Comparison of ENCODE assay signal across 29 cellular contexts in the genomic region with DNA sequence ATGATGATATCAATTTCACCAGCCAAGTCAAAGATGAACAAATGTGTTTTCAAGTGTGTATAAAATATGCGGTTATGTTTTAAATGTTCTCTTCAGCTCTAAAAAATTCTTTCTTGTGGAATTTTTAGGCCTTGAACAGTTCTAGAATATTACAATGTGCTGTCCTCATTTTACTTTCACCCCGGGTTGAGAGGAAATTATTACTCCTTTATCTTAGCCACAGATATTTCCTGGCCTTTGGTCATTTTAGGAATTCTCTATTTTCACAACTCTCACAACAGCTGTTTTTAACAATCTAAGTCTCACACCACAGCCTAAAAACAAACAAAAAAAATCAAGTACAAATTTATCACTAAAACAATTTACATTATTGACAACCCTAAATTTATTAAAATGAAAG.
A peak's percentile ranks its signal among the peaks of the same experiment; 100 is the strongest.
DNase-seq lines count a peak whose midpoint lies in the region; ATAC-seq and TF ChIP-seq lines count a peak whose summit lies in the region.
"Had no signal": no experiment of that assay in that cellular context is flagged by ENCODE, and none has a peak within 500 bp of the region (broad histone marks: within the 10 kb centered on the region; RNA-seq: fewer than 3 reads in every experiment).

No MANE protein-coding gene starts in this region.

- peak overlapping the region; percentile 3; the same call in 1 of the 2 replicates for H2AFZ ChIP-seq in GM23248

- in situ Hi-C loops in GM23248 (cut with MboI) = no loop called here

- no peaks in the 10 kb centered on the region for H4K20me1 ChIP-seq in GM23248 (ENCODE audit: insufficient read depth)

- TF ChIP-seq CTCF in AG10803 (conservative IDR thresholded peaks at IDR 0.05; ENCODE audit: low read length) (no peak), cardiac fibroblast (IDR thresholded peaks at IDR 0.05; ENCODE audit: low read depth, low read length) (no peak), natural killer cell (IDR thresholded peaks at IDR 0.05) (no peak)

- no peaks in the 10 kb centered on the region for H3K9me3 ChIP-seq in GM23248 (ENCODE audit: low read depth)
- H3K9me3 ChIP-seq: ascending aorta, esophagus muscularis mucosa, prostate gland, suprapubic skin had no signal

- peaks cover 10% of the 10 kb centered on the region; the same call in 1 of the 2 replicates for H3K4me1 ChIP-seq in GM23248 (ENCODE audit: insufficient read depth)
- H3K4me1 ChIP-seq: ascending aorta, esophagus muscularis mucosa, prostate gland, suprapubic skin had no signal

- H3K4me3 Mint-ChIP-seq in natural killer cell = no peak overlapping the region
- H3K4me3 Mint-ChIP-seq: activated naive CD4-positive, alpha-beta T cell treated with anti-CD3 and anti-CD28 coated beads, Interleukin-2, amount 50 U/mL, for 24 hours; activated T-helper 1 cell treated with anti-CD3 and anti-CD28 coated beads, Interleukin-12 subunit alpha, Interleukin-12 subunit beta, Interleukin-2, Interleukin-4 antibody, amounts not matched to agents 30 ng/mL and 10 ng/mL and 1 ng/mL, durations not matched to agents 14 hours and 24 hours and 36 hours; CD8-positive, alpha-beta memory T cell; effector memory CD8-positive, alpha-beta T cell; HFFc6; neural crest cell; stimulated activated effector memory CD8-positive, alpha-beta T cell treated with anti-CD3 and anti-CD28 coated beads, Interleukin-12 subunit alpha, Interleukin-12 subunit beta, amount 100 ng/mL, for 72 hours had no signal

- no peaks in the 10 kb centered on the region for H3K9me2 ChIP-seq in GM23248 (ENCODE audit: insufficient read depth)

- H3K27me3 Mint-ChIP-seq in natural killer cell (ENCODE audit: low read depth in 2 of 2) = no peaks in the 10 kb centered on the region
- H3K27me3 Mint-ChIP-seq: activated naive CD4-positive, alpha-beta T cell treated with anti-CD3 and anti-CD28 coated beads, Interleukin-2, amount 50 U/mL, for 24 hours; CD8-positive, alpha-beta memory T cell; effector memory CD8-positive, alpha-beta T cell had no signal

- H3K9ac ChIP-seq in GM23248 = no peak overlapping the region

- H3K79me2 ChIP-seq in GM23248 (ENCODE audit: insufficient read depth) = no peaks in the 10 kb centered on the region

- H3K9me3 Mint-ChIP-seq in natural killer cell = peaks cover 7 to 9% of the 10 kb centered on the region in 2 donors
- H3K9me3 Mint-ChIP-seq: activated T-helper 1 cell treated with anti-CD3 and anti-CD28 coated beads, Interleukin-12 subunit alpha, Interleukin-12 subunit beta, Interleukin-2, Interleukin-4 antibody, amounts not matched to agents 30 ng/mL and 10 ng/mL and 1 ng/mL, durations not matched to agents 14 hours and 24 hours and 36 hours; HFFc6; neural crest cell had no signal

- H3K4me3 ChIP-seq in AG10803 (ENCODE audit: low read length) (no peak overlapping the region), GM23248 (no peak overlapping the region), cardiac fibroblast (replicated peaks in 1 of 2; ENCODE audit: low read depth in 2 of 2, low read length in 2 of 2) (no peak overlapping the region)
- H3K4me3 ChIP-seq: ascending aorta, esophagus muscularis mucosa, PC-9, prostate gland, skin epidermis, suprapubic skin had no signal

- ATAC-seq in natural killer cell = no peak
- ATAC-seq: effector memory CD8-positive, alpha-beta T cell; stimulated activated effector memory CD8-positive, alpha-beta T cell treated with anti-CD3 and anti-CD28 coated beads, Interleukin-12 subunit alpha, Interleukin-12 subunit beta, amount 100 ng/mL, for 72 hours had no signal

- whole genome bisulfite sequencing in GM23248 (ENCODE audit: low coverage in 1 of 2, low lambda C conversion rate in 2 of 2, missing lambda C conversion rate in 2 of 2), 2 experiments = 5 to 6% methylated on average over 2 of the region's 2 CpGs

- no peaks in the 10 kb centered on the region for H3K36me3 ChIP-seq in GM23248 (ENCODE audit: low read depth)
- H3K36me3 ChIP-seq: ascending aorta, esophagus muscularis mucosa, prostate gland, suprapubic skin had no signal

- no peak overlapping the region for H3K27ac ChIP-seq in GM23248
- H3K27ac ChIP-seq: ascending aorta, esophagus muscularis mucosa, PC-9, prostate gland, suprapubic skin had no signal

- no peaks in the 10 kb centered on the region for H3F3A ChIP-seq in GM23248 (ENCODE audit: insufficient read depth)

- no peak overlapping the region for H3K27ac Mint-ChIP-seq in natural killer cell
- H3K27ac Mint-ChIP-seq: activated naive CD4-positive, alpha-beta T cell treated with anti-CD3 and anti-CD28 coated beads, Interleukin-2, amount 50 U/mL, for 24 hours; activated T-helper 1 cell treated with anti-CD3 and anti-CD28 coated beads, Interleukin-12 subunit alpha, Interleukin-12 subunit beta, Interleukin-2, Interleukin-4 antibody, amounts not matched to agents 30 ng/mL and 10 ng/mL and 1 ng/mL, durations not matched to agents 14 hours and 24 hours and 36 hours; CD8-positive, alpha-beta memory T cell; effector memory CD8-positive, alpha-beta T cell; HFFc6; stimulated activated effector memory CD8-positive, alpha-beta T cell treated with anti-CD3 and anti-CD28 coated beads, Interleukin-12 subunit alpha, Interleukin-12 subunit beta, amount 100 ng/mL, for 72 hours had no signal

- intact Hi-C loops in natural killer cell (cut with micrococcal nuclease) = no loop called here

- no peaks in the 10 kb centered on the region for H3K27me3 ChIP-seq in GM23248 (replicated peaks; ENCODE audit: insufficient read depth)
- H3K27me3 ChIP-seq: ascending aorta, esophagus muscularis mucosa, suprapubic skin had no signal

- no peaks in the 10 kb centered on the region for H3K4me1 Mint-ChIP-seq in natural killer cell
- H3K4me1 Mint-ChIP-seq: activated naive CD4-positive, alpha-beta T cell treated with anti-CD3 and anti-CD28 coated beads, Interleukin-2, amount 50 U/mL, for 24 hours; CD8-positive, alpha-beta memory T cell; neural crest cell; stimulated activated effector memory CD8-positive, alpha-beta T cell treated with anti-CD3 and anti-CD28 coated beads, Interleukin-12 subunit alpha, Interleukin-12 subunit beta, amount 100 ng/mL, for 72 hours had no signal

- DNase-seq in AG10803 (ENCODE audit: low read depth) (peak; percentile 68), GM23248 (peak; percentile 22), cardiac fibroblast (ENCODE audit: low read depth in 2 of 2) (peak; percentile 58 to 78), lung microvascular endothelial cell (ENCODE audit: low read depth in 2 of 2) (peak; percentile 27 to 43), COLO829 (ENCODE audit: low spot score) (no peak), foreskin melanocyte (no peak), NOMO-1 (lab: John Stamatoyannopoulos, UW; ENCODE audit: unreplicated experiment in 2 of 2) (no peak), natural killer cell (no peak)
- DNase-seq: CD8-positive, alpha-beta memory T cell; cerebellar nuclear complex; effector memory CD8-positive, alpha-beta T cell; head of caudate nucleus; HFFc6; KG1; NCI-H2029 treated with DMSO at 0.1 percent for 48 hours; NCI-H345; NCI-H82; PC-9; SHP77 treated with DMSO at 0.1 percent for 48 hours; stimulated activated CD4-positive, alpha-beta T cell treated with anti-CD3 and anti-CD28 coated beads, Interleukin-2, amount 100 ng/mL, for 24 hours had no signal

- no peak overlapping the region for H3K4me2 ChIP-seq in GM23248 (ENCODE audit: unreplicated experiment)
- H3K4me2 ChIP-seq: PC-9 had no signal

- no peaks in the 10 kb centered on the region for H3K36me3 Mint-ChIP-seq in natural killer cell
- H3K36me3 Mint-ChIP-seq: activated naive CD4-positive, alpha-beta T cell treated with anti-CD3 and anti-CD28 coated beads, Interleukin-2, amount 50 U/mL, for 24 hours; CD8-positive, alpha-beta memory T cell; stimulated activated effector memory CD8-positive, alpha-beta T cell treated with anti-CD3 and anti-CD28 coated beads, Interleukin-12 subunit alpha, Interleukin-12 subunit beta, amount 100 ng/mL, for 72 hours had no signal

Comparison
In these comparisons a context has a peak if more than half of its experiments do, and no peak if none do; other contexts are left out.
1. DNase-seq: peak in AG10803 (single experiment), GM23248 (single experiment), cardiac fibroblast (2 of 2) and lung microvascular endothelial cell (2 of 2); none in COLO829 (single experiment), foreskin melanocyte (single experiment), NOMO-1 (0 of 2) and natural killer cell (single experiment).